9 cellular contexts compared by ENCODE assay signal in the genomic region with DNA sequence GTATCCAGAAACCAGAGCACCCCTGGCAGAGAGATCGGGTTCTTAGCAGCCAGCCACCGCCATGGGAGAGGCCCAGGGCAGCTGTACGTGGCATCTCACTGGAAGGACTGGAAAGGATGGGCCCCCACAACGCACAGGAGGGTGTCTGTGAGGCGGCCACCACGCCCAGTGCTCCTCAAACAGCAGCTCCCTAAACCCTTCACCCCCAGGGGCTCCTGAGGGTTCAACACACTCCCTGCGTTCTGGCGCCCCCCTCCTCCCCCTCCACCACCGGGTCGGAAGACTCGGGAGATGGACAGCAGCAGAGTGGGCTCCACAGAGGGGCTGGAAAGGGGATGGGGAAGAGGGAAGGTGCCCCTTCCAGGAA. TPM values are rescaled to one million over a fixed set of nuclear protein-coding genes. Genes with fewer than 3 reads are reported as not detected.
DNase-seq lines count a peak whose midpoint lies in the region; ATAC-seq and TF ChIP-seq lines count a peak whose summit lies in the region.
"Had no signal": no experiment of that assay in that cellular context is flagged by ENCODE, and none has a peak within 500 bp of the region (broad histone marks: within the 10 kb centered on the region; RNA-seq: fewer than 3 reads in every experiment).

No MANE protein-coding gene starts in this region.

- no peak for TF ChIP-seq CTCF in VCaP (conservative IDR thresholded peaks at IDR 0.05)

- intact Hi-C loops in right cardiac atrium (cut with DNase I) = loop anchor here in 1 of 4 donors (5.0 kb wide), 2 partner anchors 67 to 82 kb away; a partner anchor contains a TSS

- H3K4me3 ChIP-seq in right cardiac atrium (ENCODE audit: low read length) (peak overlapping the region; percentile 68), subcutaneous abdominal adipose tissue (ENCODE audit: low read depth in 1 of 5, low read length in 5 of 5) (peak overlapping the region in 4 of 5 donors; percentile 53 to 71 (median 54))
- H3K4me3 ChIP-seq: body of pancreas had no signal

- H3K36me3 ChIP-seq in subcutaneous abdominal adipose tissue (ENCODE audit: control insufficient read depth in 5 of 5, insufficient read depth in 5 of 5, low read length in 5 of 5) = peaks cover 0 to 10% (median 5%) of the 10 kb centered on the region in 5 donors

- H3K36me3 Mint-ChIP-seq in T-helper 1 cell treated with Interleukin-12 subunit alpha and Interleukin-12 subunit beta and Interleukin-4 antibody, amounts not matched to agents 30 μg/mL and 1 μg/mL, for 36 hours (ENCODE audit: low read depth) = peaks cover 2% of the 10 kb centered on the region

- H3K27me3 ChIP-seq in right cardiac atrium (ENCODE audit: control insufficient read depth, insufficient read depth) (no peaks in the 10 kb centered on the region), subcutaneous abdominal adipose tissue (ENCODE audit: control insufficient read depth in 5 of 5, insufficient read depth in 4 of 5, low read length in 5 of 5) (peaks cover 16 to 33% (median 20%) of the 10 kb centered on the region in 5 donors)

- ATAC-seq in right cardiac atrium = no peak
- ATAC-seq in GM18520 (IDR thresholded peaks at IDR 0.05; ENCODE audit: unreplicated experiment) = no peak
- no peak for ATAC-seq in GM21529 (IDR thresholded peaks at IDR 0.05; ENCODE audit: unreplicated experiment)

- no peaks in the 10 kb centered on the region for H3K4me1 ChIP-seq in right cardiac atrium (ENCODE audit: control insufficient read depth, insufficient read depth, low read length)
- peaks cover 0 to 28% (median 23%) of the 10 kb centered on the region in 5 donors for H3K4me1 ChIP-seq in subcutaneous abdominal adipose tissue (ENCODE audit: control insufficient read depth in 5 of 5, insufficient read depth in 5 of 5, low read length in 5 of 5)

- no peaks in the 10 kb centered on the region for H3K9me3 Mint-ChIP-seq in T-helper 1 cell treated with Interleukin-12 subunit alpha and Interleukin-12 subunit beta and Interleukin-4 antibody, amounts not matched to agents 30 μg/mL and 1 μg/mL, for 36 hours

- peak overlapping the region in 2 of 5 donors; percentile 53 to 59 for H3K9ac ChIP-seq in subcutaneous abdominal adipose tissue (ENCODE audit: low read length in 5 of 5)

- H3K27ac ChIP-seq in VCaP (peak overlapping the region; percentile 85), right cardiac atrium (ENCODE audit: low read length) (no peak overlapping the region), subcutaneous abdominal adipose tissue (ENCODE audit: low read depth, low read length) (no peak overlapping the region)
- H3K27ac ChIP-seq: body of pancreas had no signal

- DNase-seq in T-helper 1 cell (no peak), right cardiac atrium (no peak), C1 segment of cervical spinal cord (lab: John Stamatoyannopoulos, UW) (no peak)

- peaks cover 4% of the 10 kb centered on the region for H3K4me1 Mint-ChIP-seq in T-helper 1 cell treated with Interleukin-12 subunit alpha and Interleukin-12 subunit beta and Interleukin-4 antibody, amounts not matched to agents 30 μg/mL and 1 μg/mL, for 36 hours (ENCODE audit: low read depth)

- no peak overlapping the region for H3K27ac Mint-ChIP-seq in T-helper 1 cell treated with Interleukin-12 subunit alpha and Interleukin-12 subunit beta and Interleukin-4 antibody, amounts not matched to agents 30 μg/mL and 1 μg/mL, for 36 hours

- peaks cover 10% of the 10 kb centered on the region for H3K27me3 Mint-ChIP-seq in T-helper 1 cell treated with Interleukin-12 subunit alpha and Interleukin-12 subunit beta and Interleukin-4 antibody, amounts not matched to agents 30 μg/mL and 1 μg/mL, for 36 hours (ENCODE audit: low read depth)

- WGBS in right cardiac atrium = 37% methylated on average over 11 of the region's 11 CpGs

- H3K4me3 Mint-ChIP-seq in T-helper 1 cell treated with Interleukin-12 subunit alpha and Interleukin-12 subunit beta and Interleukin-4 antibody, amounts not matched to agents 30 μg/mL and 1 μg/mL, for 36 hours = peak overlapping the region; percentile 21

- H3K9me3 ChIP-seq in right cardiac atrium (ENCODE audit: control insufficient read depth, low read length) = no peaks in the 10 kb centered on the region
- H3K9me3 ChIP-seq in subcutaneous abdominal adipose tissue (ENCODE audit: control insufficient read depth in 5 of 5, low read length in 5 of 5) = no peaks in the 10 kb centered on the region
- H3K9me3 ChIP-seq: body of pancreas had no signal

RNA-seq across cellular contexts. Expression of a gene that starts 1.1 kb away (rescaled TPM):
- 10 to 100 TPM; 10.5 to 14.8 (median 11.2) TPM for total RNA-seq in right cardiac atrium
- polyA plus RNA-seq in right cardiac atrium = 15.2 TPM

RNA-seq across cellular contexts. Expression of a gene that starts 9.4 kb away (rescaled TPM):
- total RNA-seq in right cardiac atrium = 10 to 100 TPM in 2 of 4 donors, 1 to 10 TPM in 2; 8.7 to 13.5 (median 11.6) TPM
- 11.6 TPM for polyA plus RNA-seq in right cardiac atrium

RNA-seq across cellular contexts. Expression of a gene that starts 9.8 kb away (rescaled TPM):
- 1 to 10 TPM; 6.4 to 7.9 (median 7.4) TPM for total RNA-seq in right cardiac atrium
- polyA plus RNA-seq in right cardiac atrium = 8.8 TPM

RNA-seq across cellular contexts. Expression of a gene that starts 15.6 kb away (rescaled TPM):
- 10 to 100 TPM; 20.6 to 22.8 (median 22.6) TPM for total RNA-seq in right cardiac atrium
- polyA plus RNA-seq in right cardiac atrium = 20.4 TPM

RNA-seq across cellular contexts. Expression of a gene that starts 47.0 kb away (rescaled TPM):
- total RNA-seq in right cardiac atrium = 100 to 1,000 TPM in 1 of 4 donors, 10 to 100 TPM in 3; 80.7 to 110 (median 90.6) TPM
- polyA plus RNA-seq in right cardiac atrium = 60.0 TPM
